Comparison of ENCODE assay signal across 1 cellular context in genomic region chr12:57240069-57240921, GRCh38.
TF ChIP-seq lines count a peak whose summit lies in the region.

No MANE protein-coding gene starts in this region.

TF ChIP-seq in HepG2, 621 proteins besides CTCF, POLR2A, EP300 and RAD21 (continued from another document and continues in another):
- TF ChIP-seq CREB3 (CRISPR knock-in tag; IDR thresholded peaks at IDR 0.05) (no peak), ZFP82 (CRISPR knock-in tag; IDR thresholded peaks at IDR 0.05; ENCODE audit: borderline replicate concordance) (no peak), ATAD3A (CRISPR knock-in tag; IDR thresholded peaks at IDR 0.05) (no peak), ZNF556 (CRISPR knock-in tag; IDR thresholded peaks at IDR 0.05; ENCODE audit: borderline replicate concordance) (no peak), ZNF3 (CRISPR knock-in tag; IDR thresholded peaks at IDR 0.05) (no peak), ZBTB40 (IDR thresholded peaks at IDR 0.05) (no peak), ZBTB40 (CRISPR knock-in tag; IDR thresholded peaks at IDR 0.05) (no peak), MNT (IDR thresholded peaks at IDR 0.05) (peak; percentile 55; the same call in 1 of the 2 replicates), ZBTB8A (CRISPR knock-in tag; IDR thresholded peaks at IDR 0.05; ENCODE audit: borderline replicate concordance, low read depth) (no peak), RAD51 (IDR thresholded peaks at IDR 0.05; ENCODE audit: borderline replicate concordance) (no peak), KIAA2018 (CRISPR knock-in tag; IDR thresholded peaks at IDR 0.05; ENCODE audit: borderline replicate concordance) (no peak), MTF2 (CRISPR knock-in tag; IDR thresholded peaks at IDR 0.05; ENCODE audit: borderline replicate concordance) (0 out of 2 replicates have a peak, but pooled peaks have one; percentile 41), ZNF773 (CRISPR knock-in tag; IDR thresholded peaks at IDR 0.05; ENCODE audit: borderline replicate concordance) (no peak), HNRNPLL (IDR thresholded peaks at IDR 0.05; ENCODE audit: low read depth, low read length, poor library complexity, severe bottlenecking) (peak; percentile 35), ARNT (IDR thresholded peaks at IDR 0.05) (no peak), HOXA3 (CRISPR knock-in tag; IDR thresholded peaks at IDR 0.05) (no peak), LCORL (IDR thresholded peaks at IDR 0.05) (no peak), LCORL (CRISPR knock-in tag; IDR thresholded peaks at IDR 0.05) (no peak), CREBL2 (CRISPR knock-in tag; IDR thresholded peaks at IDR 0.05; ENCODE audit: borderline replicate concordance) (no peak), ZNF572 (CRISPR knock-in tag; IDR thresholded peaks at IDR 0.05) (no peak), AKAP8 (CRISPR knock-in tag; IDR thresholded peaks at IDR 0.05) (no peak), ZNF296 (CRISPR knock-in tag; conservative IDR thresholded peaks at IDR 0.05) (no peak), IKZF5 (CRISPR knock-in tag; IDR thresholded peaks at IDR 0.05) (no peak), CCDC6 (CRISPR knock-in tag; IDR thresholded peaks at IDR 0.05) (no peak), ELF1 (CRISPR knock-in tag; IDR thresholded peaks at IDR 0.05) (0 out of 2 replicates have a peak, but pooled peaks have one; percentile 10), ARNTL (CRISPR knock-in tag; IDR thresholded peaks at IDR 0.05) (no peak), NFYB (CRISPR knock-in tag; IDR thresholded peaks at IDR 0.05) (no peak), MED8 (CRISPR knock-in tag; IDR thresholded peaks at IDR 0.05; ENCODE audit: insufficient replicate concordance) (no peak), CCAR2 (optimal IDR thresholded peaks at IDR 0.05; ENCODE audit: low read depth, low read length) (no peak), HNRNPL (IDR thresholded peaks at IDR 0.05; ENCODE audit: low read depth, low read length) (0 out of 2 replicates have a peak, but pooled peaks have one; percentile 15), ZNF713 (CRISPR knock-in tag; IDR thresholded peaks at IDR 0.05) (no peak), ISX (CRISPR knock-in tag; conservative IDR thresholded peaks at IDR 0.05) (no peak), JUND (CRISPR knock-in tag; IDR thresholded peaks at IDR 0.05) (no peak), NFRKB (IDR thresholded peaks at IDR 0.05) (no peak), ELK4 (CRISPR knock-in tag; IDR thresholded peaks at IDR 0.05; ENCODE audit: borderline replicate concordance) (no peak)
